Comparison of ENCODE assay signal across 8 cellular contexts in genomic region chr18:9082763-9083510, GRCh38. TPM values are rescaled to one million over a fixed set of nuclear protein-coding genes. Genes with fewer than 3 reads are reported as not detected.
DNase-seq lines count a peak whose midpoint lies in the region; ATAC-seq and TF ChIP-seq lines count a peak whose summit lies in the region.

No MANE protein-coding gene starts in this region.

- H3K4me3 ChIP-seq in OCI-LY7 (ENCODE audit: low read depth, low read length, poor library complexity, severe bottlenecking) (no peak overlapping the region), endodermal cell (ENCODE audit: low read length) (no peak overlapping the region)

- H3K36me3 Mint-ChIP-seq in endodermal cell (ENCODE audit: low read depth) (no peaks in the 10 kb centered on the region), glutamatergic neuron (ENCODE audit: unreplicated experiment) (no peaks in the 10 kb centered on the region)

- H3K9me2 ChIP-seq in OCI-LY7 (ENCODE audit: insufficient read depth, low read length): no peaks in the 10 kb centered on the region

- H3K9me3 ChIP-seq in OCI-LY7 (ENCODE audit: low read length): no peaks in the 10 kb centered on the region
- H3K9me3 ChIP-seq in endodermal cell (ENCODE audit: control insufficient read depth, low read length): no peaks in the 10 kb centered on the region

- DNase-seq in OCI-LY7 (ENCODE audit: low spot score) (peak; percentile 38), endodermal cell (no peak), glutamatergic neuron (no peak), NCI-H2171 treated with DMSO at 0.1 percent for 48 hours (lab: John Stamatoyannopoulos, UW) (no peak), NCI-H2196 (lab: John Stamatoyannopoulos, UW; ENCODE audit: unreplicated experiment) (no peak), DMS 273 treated with DMSO at 0.1 percent for 48 hours (lab: John Stamatoyannopoulos, UW) (no peak)

- no peaks in the 10 kb centered on the region for H3K27me3 ChIP-seq in endodermal cell (ENCODE audit: control insufficient read depth, insufficient read depth, low read length, poor library complexity, severe bottlenecking)

- intact Hi-C loops in OCI-LY7 (cut with micrococcal nuclease; ENCODE audit: unreplicated experiment): no loop called here

- no peak overlapping the region for H3K27ac ChIP-seq in OCI-LY7 (ENCODE audit: low read depth, low read length, poor library complexity, severe bottlenecking)
- peak overlapping the region; percentile 17 for H3K27ac ChIP-seq in endodermal cell (ENCODE audit: low read depth, low read length)

- WGBS in endodermal cell (ENCODE audit: insufficient coverage in 1 of 2, insufficient read length in 1 of 2), 2 experiments: 84 to 89% methylated on average over 5 of the region's 5 CpGs

- POLR2A ChIA-PET in OCI-LY7 (lab: Charles Lee): interaction anchor here (0.5 to 1.5 kb wide), 14 partner anchors 10 to 519 kb away, joined by 3 to 10 read pairs (median 4); no protein-coding TSS in a partner anchor

- H3K27ac Mint-ChIP-seq in endodermal cell (no peak overlapping the region), glutamatergic neuron (ENCODE audit: unreplicated experiment) (no peak overlapping the region)

- TF ChIP-seq CTCF in OCI-LY7 (conservative IDR thresholded peaks at IDR 0.05; ENCODE audit: low read length): no peak
- TF ChIP-seq CTCF in endodermal cell (conservative IDR thresholded peaks at IDR 0.05): no peak
- TF ChIP-seq CTCF in glutamatergic neuron (IDR thresholded peaks at IDR 0.05; ENCODE audit: partially characterized antibody, unreplicated experiment): no peak

- H3K79me2 ChIP-seq in OCI-LY7 (ENCODE audit: insufficient read depth, low read depth, low read length): no peaks in the 10 kb centered on the region

- CTCF ChIA-PET in OCI-LY7 (lab: Charles Lee; ENCODE audit: unreplicated experiment): interaction anchor here (0.8 kb wide), 1 partner anchor 17 kb away, joined by 3 read pairs; no protein-coding TSS in a partner anchor

- no peaks in the 10 kb centered on the region for H3K9me3 Mint-ChIP-seq in endodermal cell
- H3K9me3 Mint-ChIP-seq in glutamatergic neuron (ENCODE audit: unreplicated experiment): peaks cover 1% of the 10 kb centered on the region

- ATAC-seq in GM18511 (IDR thresholded peaks at IDR 0.05; ENCODE audit: unreplicated experiment) (peak; percentile 97), HG02571 (IDR thresholded peaks at IDR 0.05; ENCODE audit: unreplicated experiment) (peak; percentile 90)

- no peaks in the 10 kb centered on the region for H3K27me3 Mint-ChIP-seq in endodermal cell (ENCODE audit: insufficient read depth)
- peaks cover 2% of the 10 kb centered on the region for H3K27me3 Mint-ChIP-seq in glutamatergic neuron (ENCODE audit: unreplicated experiment)

- H3K4me2 ChIP-seq in OCI-LY7 (ENCODE audit: low read length): peak overlapping the region; percentile 44

- H3K9ac ChIP-seq in endodermal cell (ENCODE audit: extremely low read depth, low read length, poor library complexity, severe bottlenecking): no peak overlapping the region

- H3K4me3 Mint-ChIP-seq in endodermal cell (no peak overlapping the region), glutamatergic neuron (ENCODE audit: unreplicated experiment) (no peak overlapping the region)

- H3K4me1 Mint-ChIP-seq in endodermal cell (no peaks in the 10 kb centered on the region), glutamatergic neuron (ENCODE audit: low read depth, unreplicated experiment) (no peaks in the 10 kb centered on the region)

- BruUV-seq in OCI-LY7 (replicated peaks; lab: Mats Ljungman, UMichigan): no TSS peak

- H3K4me1 ChIP-seq in OCI-LY7 (ENCODE audit: insufficient read depth, low read length, poor library complexity, severe bottlenecking): peaks cover 18% of the 10 kb centered on the region
- H3K4me1 ChIP-seq in endodermal cell (ENCODE audit: control insufficient read depth, insufficient read depth, low read length): no peaks in the 10 kb centered on the region

- peak overlapping the region; percentile 56 for H2AFZ ChIP-seq in OCI-LY7 (ENCODE audit: low read length)

- H3K36me3 ChIP-seq in OCI-LY7 (ENCODE audit: insufficient read depth, low read length) (no peaks in the 10 kb centered on the region), endodermal cell (ENCODE audit: control insufficient read depth, insufficient read depth, low read length) (no peaks in the 10 kb centered on the region)

- no peaks in the 10 kb centered on the region for H4K20me1 ChIP-seq in OCI-LY7 (ENCODE audit: insufficient read depth, low read length)

RNA-seq across cellular contexts. Expression of gene NDUFV2, which starts 19.6 kb away (rescaled TPM):
- 145 and 185 TPM in 2 replicates for total RNA-seq in OCI-LY7 (2014; rRNA removed; shearing (Covaris generic))
- total RNA-seq in OCI-LY7 (2022): 201 and 213 TPM in 2 replicates
- 100 to 1,000 TPM; 123 to 138 TPM for total RNA-seq in endodermal cell
- 152 TPM for polyA plus RNA-seq in endodermal cell (2013, experiment 1 of 2)
- 145 TPM for polyA plus RNA-seq in endodermal cell (2013, experiment 2 of 2)
- 133 TPM for total RNA-seq in glutamatergic neuron (ENCODE audit: unreplicated experiment)

RNA-seq across cellular contexts. Expression of gene ANKRD12, which starts 53.6 kb away (rescaled TPM):
- total RNA-seq in OCI-LY7 (2014; rRNA removed; shearing (Covaris generic)): 65.9 and 74.5 TPM in 2 replicates
- total RNA-seq in OCI-LY7 (2022) (66.5 and 67.0 TPM in 2 replicates), endodermal cell (10 to 100 TPM; 36.0 to 41.6 TPM), glutamatergic neuron (ENCODE audit: unreplicated experiment) (41.6 TPM)
- 21.7 TPM for polyA plus RNA-seq in endodermal cell (2013, experiment 1 of 2)
- 21.8 TPM for polyA plus RNA-seq in endodermal cell (2013, experiment 2 of 2)
